25 cellular contexts compared by ENCODE assay signal in the genomic region with DNA sequence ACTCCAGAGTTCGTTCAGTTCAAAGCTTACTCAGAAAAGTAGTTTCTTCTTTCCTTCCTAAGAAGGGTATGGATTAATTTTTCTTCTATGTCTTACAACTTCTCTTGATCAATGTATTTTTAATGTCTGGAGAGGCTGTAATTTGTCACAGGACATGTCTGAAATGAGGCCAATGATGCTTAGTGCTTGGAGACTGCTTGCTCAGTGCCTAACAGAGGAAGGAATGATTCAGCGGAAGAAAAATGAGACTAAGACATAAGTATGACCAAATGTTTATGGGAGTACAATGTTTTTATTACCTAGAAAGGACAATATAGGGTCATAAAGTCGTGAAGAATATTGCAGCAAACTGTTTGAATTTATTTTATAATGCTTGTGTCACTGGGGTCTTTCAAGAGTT. TPM values are rescaled to one million over a fixed set of nuclear protein-coding genes. Genes with fewer than 3 reads are reported as not detected.
DNase-seq lines count a peak whose midpoint lies in the region; ATAC-seq and TF ChIP-seq lines count a peak whose summit lies in the region.
"Had no signal": no experiment of that assay in that cellular context is flagged by ENCODE, and none has a peak within 500 bp of the region (broad histone marks: within the 10 kb centered on the region; RNA-seq: fewer than 3 reads in every experiment).

No MANE protein-coding gene starts in this region.

- intact Hi-C loops in dorsolateral prefrontal cortex (cut with DNase I): loop anchor here (5.0 to 10.0 kb wide), 2 partner anchors 55 to 77 kb away; no protein-coding TSS in a partner anchor

- DNase-seq in AG08395 (ENCODE audit: low spot score) (peak; percentile 51), NCI-H226 (peak; percentile 52), dorsolateral prefrontal cortex (no peak), NCI-H1694 treated with DMSO at 0.1 percent for 48 hours (lab: John Stamatoyannopoulos, UW) (no peak), Kasumi-1 (lab: John Stamatoyannopoulos, UW) (no peak), kidney glomerular epithelial cell (lab: John Stamatoyannopoulos, UW) (no peak)
- DNase-seq: activated CD4-positive, alpha-beta T cell treated with anti-CD3 and anti-CD28 coated beads, Interleukin-2, amount 50 U/mL, for 4 hours; activated gamma-delta T cell; adrenal gland; GDM1; GOT3; head of caudate nucleus; NCI-H187 treated with DMSO at 0.1 percent for 48 hours; NCI-H345; stimulated activated CD4-positive, alpha-beta T cell treated with anti-CD3 and anti-CD28 coated beads, Interleukin-4, amount 100 ng/mL, for 1 hour; stimulated activated naive CD8-positive, alpha-beta T cell treated with anti-CD3 and anti-CD28 coated beads, Interleukin-15, amount 100 ng/mL, for 72 hours had no signal

- H3K27me3 ChIP-seq in dorsolateral prefrontal cortex: no peaks in the 10 kb centered on the region
- no peaks in the 10 kb centered on the region for H3K27me3 ChIP-seq in layer of hippocampus (ENCODE audit: control insufficient read depth, insufficient read depth, low read length)
- H3K27me3 ChIP-seq: adrenal gland; BLaER1 treated with 17β-estradiol and CSF1 and Interleukin-3, amounts not matched to agents 10 nM and 100 nM; cardiac muscle cell had no signal

- no peak overlapping the region for H3K4me3 ChIP-seq in dorsolateral prefrontal cortex
- H3K4me3 ChIP-seq: adrenal gland; BLaER1 treated with 17β-estradiol and CSF1 and Interleukin-3, amounts not matched to agents 10 nM and 100 nM; cardiac muscle cell; K562; PC-9; smooth muscle cell had no signal

- no peak for ATAC-seq in HG03196 (IDR thresholded peaks at IDR 0.05; ENCODE audit: unreplicated experiment)
- ATAC-seq: K562; stimulated activated naive CD8-positive, alpha-beta T cell treated with anti-CD3 and anti-CD28 coated beads, Interleukin-15, amount 100 ng/mL, for 72 hours had no signal

- H3K27ac ChIP-seq in dorsolateral prefrontal cortex (peak overlapping the region in 58 of 59 donors; percentile 56 to 98 (median 94)), layer of hippocampus (ENCODE audit: low read depth, low read length) (peak overlapping the region; percentile 84)
- H3K27ac ChIP-seq: adrenal gland; BLaER1 treated with 17β-estradiol and CSF1 and Interleukin-3, amounts not matched to agents 10 nM and 100 nM; cardiac muscle cell; PC-9; VCaP had no signal

- no peak for TF ChIP-seq CTCF in dorsolateral prefrontal cortex (IDR thresholded peaks at IDR 0.05 in 54 of 56, conservative IDR thresholded peaks at IDR 0.05 in 2 of 56; ENCODE audit: low read depth in 1 of 56, partially characterized antibody in 56 of 56)

RNA-seq across cellular contexts. Expression of gene GPR37, which starts 43.3 kb away (rescaled TPM):
- 100 to 1,000 TPM in 46 of 120 experiments, 10 to 100 TPM in 74; 19.1 to 393 (median 88.3) TPM for total RNA-seq in dorsolateral prefrontal cortex
- total RNA-seq: K562; T-helper 1 cell treated with Interleukin-12 subunit alpha and Interleukin-12 subunit beta and Interleukin-4 antibody, amounts not matched to agents 30 ng/mL and 1 ng/mL, for 36 hours had no signal

Comparison
In these comparisons a context has a peak if more than half of its experiments do, and no peak if none do; other contexts are left out.
1. DNase-seq: peak in AG08395 (single experiment) and NCI-H226 (single experiment); none in dorsolateral prefrontal cortex (0 of 10), NCI-H1694 treated with DMSO at 0.1 percent for 48 hours (single experiment), Kasumi-1 (0 of 2) and kidney glomerular epithelial cell (single experiment).